ENCODE assay signal across 10 cellular contexts in genomic region chr2:18402-19271, GRCh38. TPM values are rescaled to one million over a fixed set of nuclear protein-coding genes. Genes with fewer than 3 reads are reported as not detected.
DNase-seq lines count a peak whose midpoint lies in the region; FAIRE-seq and TF ChIP-seq lines count a peak whose summit lies in the region.
"Had no signal": no experiment of that assay in that cellular context is flagged by ENCODE, and none has a peak within 500 bp of the region (broad histone marks: within the 10 kb centered on the region; RNA-seq: fewer than 3 reads in every experiment).

No MANE protein-coding gene starts in this region.

- peaks cover 6% of the 10 kb centered on the region for H3K4me1 Mint-ChIP-seq in chondrocyte (ENCODE audit: low read depth)
- H3K4me1 Mint-ChIP-seq in nephron = peaks cover 32% of the 10 kb centered on the region

- FAIRE-seq in GM19239 (lab: Jason Lieb, UNC) = no peak
- FAIRE-seq: islet of Langerhans had no signal

- H3K27ac Mint-ChIP-seq in chondrocyte (ENCODE audit: unreplicated experiment) (no peak overlapping the region), nephron (peak overlapping the region in 2 of 3 experiments; percentile 28 to 75)
- H3K27ac Mint-ChIP-seq: activated naive CD8-positive, alpha-beta T cell had no signal

- DNase-seq in COLO668 (lab: John Stamatoyannopoulos, UW; ENCODE audit: unreplicated experiment) (peak; percentile 19), KBM-7 (peak; percentile 23), chondrocyte (ENCODE audit: low spot score) (no peak), NCI-H2171 (lab: John Stamatoyannopoulos, UW) (no peak), CD1c-positive myeloid dendritic cell (ENCODE audit: extremely low spot score) (no peak), GM20000 (ENCODE audit: low spot score) (no peak), GM19239 (ENCODE audit: insufficient read length, low spot score) (no peak)

- TF ChIP-seq CTCF in chondrocyte (IDR thresholded peaks at IDR 0.05) (peak; percentile 81), nephron (IDR thresholded peaks at IDR 0.05; ENCODE audit: unreplicated experiment in 3 of 3) (peak; percentile 60 to 66 (median 64)), GM20000 (IDR thresholded peaks at IDR 0.05; ENCODE audit: extremely low read depth, missing control alignments) (no peak)

- H3K27me3 Mint-ChIP-seq in chondrocyte (ENCODE audit: low read depth) = peaks cover 9% of the 10 kb centered on the region
- peaks cover 7% of the 10 kb centered on the region for H3K27me3 Mint-ChIP-seq in nephron (ENCODE audit: low read depth)

- no peaks in the 10 kb centered on the region for H3K36me3 Mint-ChIP-seq in chondrocyte (ENCODE audit: low read depth)
- no peaks in the 10 kb centered on the region for H3K36me3 Mint-ChIP-seq in nephron (ENCODE audit: low read depth)

- no peaks in the 10 kb centered on the region for H3K9me3 Mint-ChIP-seq in chondrocyte (ENCODE audit: low read depth)
- no peaks in the 10 kb centered on the region for H3K9me3 Mint-ChIP-seq in nephron

- in situ Hi-C loops in KBM-7 (cut with MboI; ENCODE audit: low pct_unique_long_range_greater_than_20kb, low sequenced_read_pairs) = no loop called here

- H3K4me3 Mint-ChIP-seq in chondrocyte (ENCODE audit: unreplicated experiment) (no peak overlapping the region), nephron (no peak overlapping the region)
- H3K4me3 Mint-ChIP-seq: activated naive CD8-positive, alpha-beta T cell had no signal

RNA-seq across cellular contexts. Expression of gene FAM110C, which starts 27.7 kb away (rescaled TPM):
- total RNA-seq in chondrocyte = 0.22 to 1.7 TPM (median 1.3 TPM) in 3 replicates

Comparison
In these comparisons a context has a peak if more than half of its experiments do, and no peak if none do; other contexts are left out.
1. DNase-seq: peak in COLO668 (single experiment) and KBM-7 (single experiment); none in chondrocyte (single experiment), NCI-H2171 (single experiment), CD1c-positive myeloid dendritic cell (single experiment), GM20000 (single experiment) and GM19239 (single experiment).